Comparison of ENCODE assay signal across 26 cellular contexts in the genomic region with DNA sequence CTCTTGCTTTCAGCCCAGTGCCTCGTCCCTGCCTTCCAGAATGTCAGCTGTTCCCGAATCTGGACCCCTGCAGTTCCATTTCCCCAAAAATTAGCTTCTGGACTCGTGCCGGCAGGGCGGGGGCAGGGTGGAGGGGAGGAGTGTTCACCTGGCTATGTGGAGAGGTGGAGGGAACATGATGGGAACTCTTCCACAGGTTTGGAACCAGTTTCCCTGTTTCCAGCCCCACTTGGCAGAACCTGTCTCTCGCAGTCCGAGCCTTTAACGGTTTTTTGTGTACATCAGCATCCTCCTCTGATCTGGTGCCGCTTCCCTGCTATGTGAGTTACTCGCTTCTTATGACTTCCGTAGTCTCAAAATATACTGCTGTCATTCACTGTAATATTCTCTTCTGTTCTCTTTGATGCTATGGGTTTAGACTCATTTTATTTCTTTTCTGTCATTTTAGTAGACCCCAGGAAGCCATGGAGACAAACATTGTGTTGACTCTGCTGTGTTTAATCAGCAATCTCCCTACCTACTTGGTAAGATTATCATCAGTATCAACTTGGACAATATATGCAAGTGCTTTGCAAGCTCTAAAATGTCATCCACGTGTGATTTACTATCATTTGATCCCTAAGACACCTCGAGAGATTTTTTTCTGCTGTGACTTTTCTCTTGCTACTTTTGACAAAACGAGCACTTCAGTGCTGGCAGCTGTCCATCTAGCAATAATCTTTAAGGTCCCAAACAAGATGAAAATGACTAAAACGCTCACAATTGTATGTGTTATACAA.
"Had no signal": no experiment of that assay in that cellular context is flagged by ENCODE, and none has a peak within 500 bp of the region (broad histone marks: within the 10 kb centered on the region; RNA-seq: fewer than 3 reads in every experiment).

No MANE protein-coding gene starts in this region.

- H3K4me3 ChIP-seq: adrenal gland, colonic mucosa, dorsolateral prefrontal cortex, left lung, lung, neural progenitor cell, psoas muscle, right atrium auricular region, spleen had no signal

- H3K27me3 Mint-ChIP-seq: activated T-cell treated with anti-CD3 and anti-CD28 coated beads, Interleukin-2, amount 50 U/mL, for 24 hours; activated T-helper 17 cell treated with anti-CD3 and anti-CD28 coated beads, Interleukin-2, amount 50 U/mL, for 72 hours; naive thymus-derived CD4-positive, alpha-beta T cell had no signal

- H3K4me3 Mint-ChIP-seq: activated T-cell treated with anti-CD3 and anti-CD28 coated beads, Interleukin-2, amount 50 U/mL, for 24 hours; activated T-helper 17 cell treated with anti-CD3 and anti-CD28 coated beads, Interleukin-2, amount 50 U/mL, for 72 hours; effector memory CD8-positive, alpha-beta T cell; immature natural killer cell; naive thymus-derived CD4-positive, alpha-beta T cell; neural progenitor cell; WTC11 had no signal

- H3K27ac ChIP-seq: adrenal gland, colonic mucosa, left lung, neural progenitor cell, psoas muscle, right atrium auricular region, spleen had no signal

- H3K4me1 ChIP-seq: adrenal gland, colonic mucosa, left lung, right atrium auricular region, spleen had no signal

- H3K4me2 ChIP-seq: neural progenitor cell had no signal

- H3K9ac ChIP-seq: neural progenitor cell had no signal

- DNase-seq: activated CD8-positive, alpha-beta memory T cell treated with anti-CD3 and anti-CD28 coated beads for 24 hours; activated CD8-positive, alpha-beta memory T cell treated with anti-CD3 and anti-CD28 coated beads, Interleukin-2, amount 50 U/mL, for 4 hours; activated T-cell treated with anti-CD3 and anti-CD28 coated beads, Interleukin-2, amount 50 U/mL, for 24 hours; adrenal gland; central memory CD4-positive, alpha-beta T cell; colonic mucosa; effector memory CD8-positive, alpha-beta T cell; foreskin melanocyte; immature natural killer cell; kidney glomerular epithelial cell; left lung; naive thymus-derived CD4-positive, alpha-beta T cell; psoas muscle; spleen; stimulated activated CD4-positive, alpha-beta T cell treated with anti-CD3 and anti-CD28 coated beads, Interleukin-4, amount 100 ng/mL, for 1 hour; stimulated activated naive CD4-positive, alpha-beta T cell; T1000 had no signal

- ATAC-seq: activated naive CD4-positive, alpha-beta T cell treated with anti-CD3 and anti-CD28 coated beads, Interleukin-2, amount 50 U/mL, for 72 hours; activated T-helper 17 cell treated with anti-CD3 and anti-CD28 coated beads, Interleukin-2, amount 50 U/mL, for 72 hours; effector memory CD8-positive, alpha-beta T cell; esophagus mucosa; left lung; naive thymus-derived CD4-positive, alpha-beta T cell; psoas muscle; WTC11 had no signal

- FAIRE-seq: astrocyte had no signal

- H3K9me3 ChIP-seq: adrenal gland, colonic mucosa, left lung, psoas muscle, right atrium auricular region, spleen had no signal

- H3K36me3 Mint-ChIP-seq: activated naive CD4-positive, alpha-beta T cell treated with anti-CD3 and anti-CD28 coated beads, Interleukin-2, amount 50 U/mL, for 72 hours; immature natural killer cell; naive thymus-derived CD4-positive, alpha-beta T cell; neural progenitor cell; WTC11 had no signal

- H3K4me1 Mint-ChIP-seq: activated T-helper 17 cell treated with anti-CD3 and anti-CD28 coated beads, Interleukin-2, amount 50 U/mL, for 72 hours had no signal

- H3K27me3 ChIP-seq: adrenal gland, colonic mucosa, dorsolateral prefrontal cortex, left lung, neural progenitor cell, right atrium auricular region, spleen had no signal

- H2AFZ ChIP-seq: neural progenitor cell had no signal

- H3K27ac Mint-ChIP-seq: activated naive CD4-positive, alpha-beta T cell treated with anti-CD3 and anti-CD28 coated beads, Interleukin-2, amount 50 U/mL, for 72 hours; activated T-cell treated with anti-CD3 and anti-CD28 coated beads, Interleukin-2, amount 50 U/mL, for 24 hours; activated T-helper 17 cell treated with anti-CD3 and anti-CD28 coated beads, Interleukin-2, amount 50 U/mL, for 72 hours; effector memory CD8-positive, alpha-beta T cell; immature natural killer cell; neural progenitor cell; WTC11 had no signal

- H3K9me3 Mint-ChIP-seq: activated naive CD4-positive, alpha-beta T cell treated with anti-CD3 and anti-CD28 coated beads, Interleukin-2, amount 50 U/mL, for 72 hours; activated T-cell treated with anti-CD3 and anti-CD28 coated beads, Interleukin-2, amount 50 U/mL, for 24 hours; activated T-helper 17 cell treated with anti-CD3 and anti-CD28 coated beads, Interleukin-2, amount 50 U/mL, for 72 hours; effector memory CD8-positive, alpha-beta T cell; immature natural killer cell; naive thymus-derived CD4-positive, alpha-beta T cell; neural progenitor cell had no signal
